In the genomic region with DNA sequence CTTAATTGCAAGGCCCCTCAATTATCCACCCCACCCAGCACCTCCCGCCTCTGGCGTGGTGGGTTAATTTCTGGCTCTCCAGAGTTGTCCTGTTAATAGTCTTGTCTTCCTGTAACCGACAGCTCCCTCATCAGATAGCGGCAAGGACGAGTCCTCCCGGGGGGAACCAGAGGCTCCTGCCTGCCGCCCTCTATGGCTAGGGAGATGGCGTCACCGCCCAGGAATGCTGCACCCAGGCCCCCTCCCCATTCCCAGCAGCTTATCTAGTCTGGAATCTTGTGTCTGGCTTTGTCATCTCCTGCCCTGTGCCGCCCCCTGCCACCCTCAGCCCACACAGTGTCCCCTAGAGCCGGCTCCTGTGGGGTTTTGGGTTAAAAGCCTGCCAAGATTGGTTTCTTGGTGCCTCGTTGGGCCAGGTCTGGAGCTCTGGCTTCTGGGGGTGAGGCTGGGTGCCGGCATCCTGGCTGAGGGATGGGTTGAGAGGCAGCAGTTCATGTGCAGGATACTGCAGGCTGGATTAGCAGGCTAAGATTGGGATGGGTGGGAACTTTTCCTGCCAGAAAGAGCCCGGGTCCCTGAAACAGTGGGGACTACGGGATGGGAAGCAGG, we compare ENCODE assay signal across 1 cellular context.
TF ChIP-seq lines count a peak whose summit lies in the region.

No MANE protein-coding gene starts in this region.

TF ChIP-seq in GM23338, 12 proteins besides CTCF, POLR2A, EP300 and RAD21:
- TF ChIP-seq ZNF114 (CRISPR knock-in tag; IDR thresholded peaks at IDR 0.05) (no peak), CREB1 (CRISPR knock-in tag; IDR thresholded peaks at IDR 0.05; ENCODE audit: low read depth) (no peak), NANOG (IDR thresholded peaks at IDR 0.05; ENCODE audit: borderline replicate concordance) (no peak), EZH2 (IDR thresholded peaks at IDR 0.05; ENCODE audit: low read depth, unreplicated experiment) (no peak), JUNB (IDR thresholded peaks at IDR 0.05; ENCODE audit: unreplicated experiment) (no peak), POLR2AphosphoS5 (IDR thresholded peaks at IDR 0.05; ENCODE audit: low read depth) (no peak), STAT1 (IDR thresholded peaks at IDR 0.05; ENCODE audit: unreplicated experiment) (no peak), ZNF331 (CRISPR knock-in tag; IDR thresholded peaks at IDR 0.05; ENCODE audit: low read depth) (no peak), EZH2phosphoT487 (IDR thresholded peaks at IDR 0.05; ENCODE audit: unreplicated experiment) (no peak)
- TF ChIP-seq, protein P1, sequence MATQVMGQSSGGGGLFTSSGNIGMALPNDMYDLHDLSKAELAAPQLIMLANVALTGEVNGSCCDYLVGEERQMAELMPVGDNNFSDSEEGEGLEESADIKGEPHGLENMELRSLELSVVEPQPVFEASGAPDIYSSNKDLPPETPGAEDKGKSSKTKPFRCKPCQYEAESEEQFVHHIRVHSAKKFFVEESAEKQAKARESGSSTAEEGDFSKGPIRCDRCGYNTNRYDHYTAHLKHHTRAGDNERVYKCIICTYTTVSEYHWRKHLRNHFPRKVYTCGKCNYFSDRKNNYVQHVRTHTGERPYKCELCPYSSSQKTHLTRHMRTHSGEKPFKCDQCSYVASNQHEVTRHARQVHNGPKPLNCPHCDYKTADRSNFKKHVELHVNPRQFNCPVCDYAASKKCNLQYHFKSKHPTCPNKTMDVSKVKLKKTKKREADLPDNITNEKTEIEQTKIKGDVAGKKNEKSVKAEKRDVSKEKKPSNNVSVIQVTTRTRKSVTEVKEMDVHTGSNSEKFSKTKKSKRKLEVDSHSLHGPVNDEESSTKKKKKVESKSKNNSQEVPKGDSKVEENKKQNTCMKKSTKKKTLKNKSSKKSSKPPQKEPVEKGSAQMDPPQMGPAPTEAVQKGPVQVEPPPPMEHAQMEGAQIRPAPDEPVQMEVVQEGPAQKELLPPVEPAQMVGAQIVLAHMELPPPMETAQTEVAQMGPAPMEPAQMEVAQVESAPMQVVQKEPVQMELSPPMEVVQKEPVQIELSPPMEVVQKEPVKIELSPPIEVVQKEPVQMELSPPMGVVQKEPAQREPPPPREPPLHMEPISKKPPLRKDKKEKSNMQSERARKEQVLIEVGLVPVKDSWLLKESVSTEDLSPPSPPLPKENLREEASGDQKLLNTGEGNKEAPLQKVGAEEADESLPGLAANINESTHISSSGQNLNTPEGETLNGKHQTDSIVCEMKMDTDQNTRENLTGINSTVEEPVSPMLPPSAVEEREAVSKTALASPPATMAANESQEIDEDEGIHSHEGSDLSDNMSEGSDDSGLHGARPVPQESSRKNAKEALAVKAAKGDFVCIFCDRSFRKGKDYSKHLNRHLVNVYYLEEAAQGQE (IDR thresholded peaks at IDR 0.05; ENCODE audit: unreplicated experiment) = no peak
- TF ChIP-seq, protein P2, sequence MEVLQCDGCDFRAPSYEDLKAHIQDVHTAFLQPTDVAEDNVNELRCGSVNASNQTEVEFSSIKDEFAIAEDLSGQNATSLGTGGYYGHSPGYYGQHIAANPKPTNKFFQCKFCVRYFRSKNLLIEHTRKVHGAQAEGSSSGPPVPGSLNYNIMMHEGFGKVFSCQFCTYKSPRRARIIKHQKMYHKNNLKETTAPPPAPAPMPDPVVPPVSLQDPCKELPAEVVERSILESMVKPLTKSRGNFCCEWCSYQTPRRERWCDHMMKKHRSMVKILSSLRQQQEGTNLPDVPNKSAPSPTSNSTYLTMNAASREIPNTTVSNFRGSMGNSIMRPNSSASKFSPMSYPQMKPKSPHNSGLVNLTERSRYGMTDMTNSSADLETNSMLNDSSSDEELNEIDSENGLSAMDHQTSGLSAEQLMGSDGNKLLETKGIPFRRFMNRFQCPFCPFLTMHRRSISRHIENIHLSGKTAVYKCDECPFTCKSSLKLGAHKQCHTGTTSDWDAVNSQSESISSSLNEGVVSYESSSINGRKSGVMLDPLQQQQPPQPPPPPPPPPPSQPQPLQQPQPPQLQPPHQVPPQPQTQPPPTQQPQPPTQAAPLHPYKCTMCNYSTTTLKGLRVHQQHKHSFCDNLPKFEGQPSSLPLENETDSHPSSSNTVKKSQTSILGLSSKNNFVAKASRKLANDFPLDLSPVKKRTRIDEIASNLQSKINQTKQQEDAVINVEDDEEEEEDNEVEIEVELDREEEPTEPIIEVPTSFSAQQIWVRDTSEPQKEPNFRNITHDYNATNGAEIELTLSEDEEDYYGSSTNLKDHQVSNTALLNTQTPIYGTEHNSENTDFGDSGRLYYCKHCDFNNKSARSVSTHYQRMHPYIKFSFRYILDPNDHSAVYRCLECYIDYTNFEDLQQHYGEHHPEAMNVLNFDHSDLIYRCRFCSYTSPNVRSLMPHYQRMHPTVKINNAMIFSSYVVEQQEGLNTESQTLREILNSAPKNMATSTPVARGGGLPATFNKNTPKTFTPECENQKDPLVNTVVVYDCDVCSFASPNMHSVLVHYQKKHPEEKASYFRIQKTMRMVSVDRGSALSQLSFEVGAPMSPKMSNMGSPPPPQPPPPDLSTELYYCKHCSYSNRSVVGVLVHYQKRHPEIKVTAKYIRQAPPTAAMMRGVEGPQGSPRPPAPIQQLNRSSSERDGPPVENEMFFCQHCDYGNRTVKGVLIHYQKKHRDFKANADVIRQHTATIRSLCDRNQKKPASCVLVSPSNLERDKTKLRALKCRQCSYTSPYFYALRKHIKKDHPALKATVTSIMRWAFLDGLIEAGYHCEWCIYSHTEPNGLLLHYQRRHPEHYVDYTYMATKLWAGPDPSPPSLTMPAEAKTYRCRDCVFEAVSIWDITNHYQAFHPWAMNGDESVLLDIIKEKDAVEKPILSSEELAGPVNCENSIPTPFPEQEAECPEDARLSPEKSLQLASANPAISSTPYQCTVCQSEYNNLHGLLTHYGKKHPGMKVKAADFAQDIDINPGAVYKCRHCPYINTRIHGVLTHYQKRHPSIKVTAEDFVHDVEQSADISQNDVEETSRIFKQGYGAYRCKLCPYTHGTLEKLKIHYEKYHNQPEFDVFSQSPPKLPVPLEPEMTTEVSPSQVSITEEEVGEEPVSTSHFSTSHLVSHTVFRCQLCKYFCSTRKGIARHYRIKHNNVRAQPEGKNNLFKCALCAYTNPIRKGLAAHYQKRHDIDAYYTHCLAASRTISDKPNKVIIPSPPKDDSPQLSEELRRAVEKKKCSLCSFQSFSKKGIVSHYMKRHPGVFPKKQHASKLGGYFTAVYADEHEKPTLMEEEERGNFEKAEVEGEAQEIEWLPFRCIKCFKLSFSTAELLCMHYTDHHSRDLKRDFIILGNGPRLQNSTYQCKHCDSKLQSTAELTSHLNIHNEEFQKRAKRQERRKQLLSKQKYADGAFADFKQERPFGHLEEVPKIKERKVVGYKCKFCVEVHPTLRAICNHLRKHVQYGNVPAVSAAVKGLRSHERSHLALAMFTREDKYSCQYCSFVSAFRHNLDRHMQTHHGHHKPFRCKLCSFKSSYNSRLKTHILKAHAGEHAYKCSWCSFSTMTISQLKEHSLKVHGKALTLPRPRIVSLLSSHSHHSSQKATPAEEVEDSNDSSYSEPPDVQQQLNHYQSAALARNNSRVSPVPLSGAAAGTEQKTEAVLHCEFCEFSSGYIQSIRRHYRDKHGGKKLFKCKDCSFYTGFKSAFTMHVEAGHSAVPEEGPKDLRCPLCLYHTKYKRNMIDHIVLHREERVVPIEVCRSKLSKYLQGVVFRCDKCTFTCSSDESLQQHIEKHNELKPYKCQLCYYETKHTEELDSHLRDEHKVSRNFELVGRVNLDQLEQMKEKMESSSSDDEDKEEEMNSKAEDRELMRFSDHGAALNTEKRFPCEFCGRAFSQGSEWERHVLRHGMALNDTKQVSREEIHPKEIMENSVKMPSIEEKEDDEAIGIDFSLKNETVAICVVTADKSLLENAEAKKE (CRISPR knock-in tag; IDR thresholded peaks at IDR 0.05) = no peak
- TF ChIP-seq, protein P3, sequence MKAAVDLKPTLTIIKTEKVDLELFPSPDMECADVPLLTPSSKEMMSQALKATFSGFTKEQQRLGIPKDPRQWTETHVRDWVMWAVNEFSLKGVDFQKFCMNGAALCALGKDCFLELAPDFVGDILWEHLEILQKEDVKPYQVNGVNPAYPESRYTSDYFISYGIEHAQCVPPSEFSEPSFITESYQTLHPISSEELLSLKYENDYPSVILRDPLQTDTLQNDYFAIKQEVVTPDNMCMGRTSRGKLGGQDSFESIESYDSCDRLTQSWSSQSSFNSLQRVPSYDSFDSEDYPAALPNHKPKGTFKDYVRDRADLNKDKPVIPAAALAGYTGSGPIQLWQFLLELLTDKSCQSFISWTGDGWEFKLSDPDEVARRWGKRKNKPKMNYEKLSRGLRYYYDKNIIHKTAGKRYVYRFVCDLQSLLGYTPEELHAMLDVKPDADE (IDR thresholded peaks at IDR 0.05) = no peak
